In the genomic region with DNA sequence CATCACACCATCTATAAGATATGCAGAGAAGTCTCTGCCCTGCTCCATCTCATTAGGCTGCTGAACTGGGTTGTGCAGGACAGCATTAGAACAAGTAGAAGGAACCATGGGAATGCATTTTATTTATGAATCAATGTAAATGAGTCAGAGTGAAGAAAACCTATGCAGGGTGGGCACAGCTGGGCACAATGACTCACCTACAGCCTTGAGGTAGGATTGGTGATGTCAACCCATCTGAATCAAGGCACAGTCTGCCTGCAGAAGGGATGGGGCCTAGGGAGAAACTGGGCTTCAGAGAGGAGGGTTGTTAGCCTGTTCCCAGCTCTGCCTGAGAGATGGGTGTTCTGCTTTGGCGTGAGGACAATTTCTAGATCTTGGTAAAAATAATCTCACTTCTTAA, we compare ENCODE assay signal across 26 cellular contexts.
DNase-seq lines count a peak whose midpoint lies in the region; ATAC-seq and TF ChIP-seq lines count a peak whose summit lies in the region.
"Had no signal": no experiment of that assay in that cellular context is flagged by ENCODE, and none has a peak within 500 bp of the region (broad histone marks: within the 10 kb centered on the region; RNA-seq: fewer than 3 reads in every experiment).

No MANE protein-coding gene starts in this region.

- no peaks in the 10 kb centered on the region for H3K27me3 ChIP-seq in breast epithelium
- H3K27me3 ChIP-seq: ascending aorta had no signal

- ATAC-seq in GM21526 (IDR thresholded peaks at IDR 0.05; ENCODE audit: low FRiP score, unreplicated experiment) (no peak), HG03354 (IDR thresholded peaks at IDR 0.05; ENCODE audit: poor library complexity, severe bottlenecking, unreplicated experiment) (no peak)

- CTCF ChIA-PET in MCF 10A (lab: Yijun Ruan, JAX), result no interaction called here

- no peak overlapping the region for H3K27ac Mint-ChIP-seq in MCF 10A (ENCODE audit: low read depth, unreplicated experiment)
- H3K27ac Mint-ChIP-seq: activated CD4-positive, alpha-beta T cell treated with anti-CD3 and anti-CD28 coated beads, Interleukin-2, amount 10 ng/mL, durations not matched to agents 7 days and 5 days; activated naive CD4-positive, alpha-beta T cell treated with anti-CD3 and anti-CD28 coated beads, Interleukin-2, amount 50 U/mL, for 24 hours; B cell; IgD-negative memory B cell; type B pancreatic cell had no signal

- POLR2A ChIA-PET in MCF 10A (lab: Yijun Ruan, JAX), result interaction anchor here (1.1 kb wide), 1 partner anchor 50 kb away, joined by 3 read pairs; no protein-coding TSS in a partner anchor

- H3K4me1 Mint-ChIP-seq in MCF 10A (ENCODE audit: insufficient read depth, unreplicated experiment), result peaks cover 6% of the 10 kb centered on the region
- H3K4me1 Mint-ChIP-seq: activated CD4-positive, alpha-beta T cell treated with anti-CD3 and anti-CD28 coated beads, Interleukin-2, amount 10 ng/mL, durations not matched to agents 7 days and 5 days; activated naive CD4-positive, alpha-beta T cell treated with anti-CD3 and anti-CD28 coated beads, Interleukin-2, amount 50 U/mL, for 24 hours; B cell; IgD-negative memory B cell had no signal

- no peaks in the 10 kb centered on the region for H3K27me3 Mint-ChIP-seq in MCF 10A (ENCODE audit: insufficient read depth, unreplicated experiment)
- H3K27me3 Mint-ChIP-seq: activated CD4-positive, alpha-beta T cell treated with anti-CD3 and anti-CD28 coated beads, Interleukin-2, amount 10 ng/mL, durations not matched to agents 7 days and 5 days; activated naive CD4-positive, alpha-beta T cell treated with anti-CD3 and anti-CD28 coated beads, Interleukin-2, amount 50 U/mL, for 24 hours had no signal

- H3K36me3 ChIP-seq in breast epithelium, result no peaks in the 10 kb centered on the region
- H3K36me3 ChIP-seq: ascending aorta, prostate gland, WERI-Rb-1 had no signal

- H3K4me3 ChIP-seq in breast epithelium, result no peak overlapping the region
- no peak overlapping the region for H3K4me3 ChIP-seq in coronary artery
- H3K4me3 ChIP-seq: ascending aorta, prostate gland had no signal

- H3K27ac ChIP-seq in breast epithelium (no peak overlapping the region), coronary artery (no peak overlapping the region)
- H3K27ac ChIP-seq: ascending aorta, HL-60, prostate gland, WERI-Rb-1 had no signal

- no peak for TF ChIP-seq CTCF in MCF 10A (IDR thresholded peaks at IDR 0.05; ENCODE audit: unreplicated experiment)
- no peak for TF ChIP-seq CTCF in breast epithelium (IDR thresholded peaks at IDR 0.05)
- no peak for TF ChIP-seq CTCF in coronary artery (IDR thresholded peaks at IDR 0.05)

- intact Hi-C loops in MCF 10A (cut with micrococcal nuclease), result no loop called here
- intact Hi-C loops in breast epithelium (cut with DNase I; ENCODE audit: low total_unique reads), result loop anchor here (10.0 kb wide), 1 partner anchor 1355 kb away; no protein-coding TSS in a partner anchor

- no peak for TF ChIP-seq POLR2A in breast epithelium (IDR thresholded peaks at IDR 0.05)

- no peaks in the 10 kb centered on the region for H3K9me3 ChIP-seq in breast epithelium
- H3K9me3 ChIP-seq: ascending aorta, prostate gland, SK-N-SH had no signal

- H3K4me1 ChIP-seq in breast epithelium, result no peaks in the 10 kb centered on the region
- H3K4me1 ChIP-seq: ascending aorta, prostate gland had no signal

- H3K4me3 Mint-ChIP-seq in MCF 10A (ENCODE audit: unreplicated experiment), result no peak overlapping the region
- H3K4me3 Mint-ChIP-seq: activated CD4-positive, alpha-beta T cell treated with anti-CD3 and anti-CD28 coated beads, Interleukin-2, amount 10 ng/mL, durations not matched to agents 7 days and 5 days; activated naive CD4-positive, alpha-beta T cell treated with anti-CD3 and anti-CD28 coated beads, Interleukin-2, amount 50 U/mL, for 24 hours; B cell; IgD-negative memory B cell; type B pancreatic cell had no signal

- H3K36me3 Mint-ChIP-seq in MCF 10A (ENCODE audit: insufficient read depth, unreplicated experiment), result no peaks in the 10 kb centered on the region
- H3K36me3 Mint-ChIP-seq: activated naive CD4-positive, alpha-beta T cell treated with anti-CD3 and anti-CD28 coated beads, Interleukin-2, amount 50 U/mL, for 24 hours; IgD-negative memory B cell; type B pancreatic cell had no signal

- DNase-seq in MCF 10A (ENCODE audit: unreplicated experiment) (peak; percentile 61), breast epithelium (ENCODE audit: low spot score in 2 of 2) (no peak), NCI-H226 (peak; percentile 37), coronary artery (ENCODE audit: low spot score) (peak; percentile 28), CD1c-positive myeloid dendritic cell (ENCODE audit: extremely low spot score) (no peak), UCSD-AML1 (lab: John Stamatoyannopoulos, UW; ENCODE audit: unreplicated experiment) (no peak)
- DNase-seq: activated CD4-positive, alpha-beta T cell treated with anti-CD3 and anti-CD28 coated beads, Interleukin-2, amount 10 ng/mL, durations not matched to agents 7 days and 5 days; activated CD8-positive, alpha-beta memory T cell treated with anti-CD3 and anti-CD28 coated beads, Interleukin-2, amount 50 U/mL, for 4 hours; cerebellar nuclear complex; DMS79; foreskin fibroblast; GOT3; NCI-H510A treated with DMSO at 0.1 percent for 48 hours; SK-N-SH; stimulated activated CD8-positive, alpha-beta memory T cell treated with anti-CD3 and anti-CD28 coated beads, Interleukin-4, amount 100 ng/mL, for 48 hours; T-helper 2 cell; WERI-Rb-1 had no signal

- no TSS peak for BruUV-seq in MCF 10A (replicated peaks; lab: Mats Ljungman, UMichigan)

- H3K9me3 Mint-ChIP-seq in MCF 10A (ENCODE audit: unreplicated experiment), result no peaks in the 10 kb centered on the region
- H3K9me3 Mint-ChIP-seq: activated CD4-positive, alpha-beta T cell treated with anti-CD3 and anti-CD28 coated beads, Interleukin-2, amount 10 ng/mL, durations not matched to agents 7 days and 5 days; activated naive CD4-positive, alpha-beta T cell treated with anti-CD3 and anti-CD28 coated beads, Interleukin-2, amount 50 U/mL, for 24 hours; type B pancreatic cell had no signal

Comparison
In these comparisons a context has a peak if more than half of its experiments do, and no peak if none do; other contexts are left out.
1. DNase-seq: peak in MCF 10A (single experiment), NCI-H226 (single experiment) and coronary artery (single experiment); none in breast epithelium (0 of 2), CD1c-positive myeloid dendritic cell (single experiment) and UCSD-AML1 (single experiment).